19 cellular contexts compared by ENCODE assay signal in the genomic region with DNA sequence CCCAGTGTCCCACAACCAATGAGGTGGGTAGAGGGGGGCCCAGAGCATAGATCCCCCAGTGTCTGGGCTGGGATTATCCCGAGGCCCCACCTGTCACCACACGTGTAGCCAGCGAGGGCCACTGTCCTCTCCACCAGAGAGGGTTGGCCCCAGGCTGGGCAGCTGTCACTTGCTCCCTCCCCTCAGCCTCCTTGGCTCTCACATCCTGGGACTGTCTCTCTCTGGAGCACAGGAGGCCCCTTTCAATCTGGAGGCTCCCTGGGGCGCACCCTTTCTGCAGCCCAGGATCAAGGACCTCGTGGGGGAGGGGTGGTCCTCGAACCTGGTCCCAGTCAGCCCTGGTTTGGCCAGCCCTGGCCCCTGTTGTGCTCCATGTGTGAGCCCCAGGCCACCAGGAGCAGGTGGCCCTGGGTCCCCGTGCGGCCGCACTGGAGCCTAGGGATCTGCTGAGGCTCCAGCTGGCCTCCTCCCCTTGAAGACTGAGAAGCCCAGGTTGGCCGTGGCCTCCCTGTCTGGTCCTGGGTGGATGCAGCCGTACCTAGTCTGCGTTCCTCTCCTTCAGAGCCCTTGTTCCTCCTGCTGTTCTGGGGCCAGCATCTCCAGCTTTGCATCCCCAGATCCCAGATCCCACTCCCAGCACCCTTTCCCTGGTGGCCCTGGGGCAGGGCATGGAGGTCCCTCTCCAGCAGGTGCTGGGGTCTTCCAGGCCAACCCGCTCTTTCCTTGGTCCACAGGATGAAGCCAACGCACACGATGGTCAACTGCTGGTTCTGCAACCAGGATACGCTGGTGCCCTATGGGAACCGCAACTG.
"Had no signal": no experiment of that assay in that cellular context is flagged by ENCODE, and none has a peak within 500 bp of the region (broad histone marks: within the 10 kb centered on the region; RNA-seq: fewer than 3 reads in every experiment).

No MANE protein-coding gene starts in this region.

- H3K27ac ChIP-seq: body of pancreas, neural progenitor cell, ovary, sigmoid colon, thoracic aorta, upper lobe of left lung, VCaP had no signal

- H3K9me3 ChIP-seq: body of pancreas, ovary, sigmoid colon, thoracic aorta, upper lobe of left lung had no signal

- H3K27me3 Mint-ChIP-seq: activated naive CD8-positive, alpha-beta T cell treated with anti-CD3 and anti-CD28 coated beads for 36 hours; stimulated activated memory B cell treated with anti-CD40 and anti-IgM and Interleukin-4, amounts not matched to agents 10 μg/mL and 1 μg/mL and 100 μg/mL, for 72 hours had no signal

- DNase-seq: activated CD4-positive, alpha-beta T cell treated with anti-CD3 and anti-CD28 coated beads, Interleukin-2, amount 50 U/mL, for 4 hours; activated naive CD4-positive, alpha-beta T cell; activated naive CD8-positive, alpha-beta T cell treated with anti-CD3 and anti-CD28 coated beads for 36 hours; activated T-cell treated with anti-CD3 and anti-CD28 coated beads for 4 hours; amygdala; hippocampal formation; midbrain; ovary; sigmoid colon; stimulated activated CD4-positive, alpha-beta T cell treated with anti-CD3 and anti-CD28 coated beads, Interleukin-4, amount 100 ng/mL, for 4 hours; T-helper 2 cell had no signal

- H3K27me3 ChIP-seq: body of pancreas, dorsolateral prefrontal cortex, neural progenitor cell, ovary, sigmoid colon, upper lobe of left lung had no signal

- H3K9ac ChIP-seq: neural progenitor cell had no signal

- H3K4me3 Mint-ChIP-seq: activated naive CD8-positive, alpha-beta T cell treated with anti-CD3 and anti-CD28 coated beads for 36 hours; activated T-helper 1 cell treated with anti-CD3 and anti-CD28 coated beads, Interleukin-12 subunit alpha, Interleukin-12 subunit beta, Interleukin-2, Interleukin-4 antibody, amounts not matched to agents 30 ng/mL and 10 ng/mL and 1 ng/mL, durations not matched to agents 14 hours and 24 hours and 36 hours; neural progenitor cell; stimulated activated memory B cell treated with anti-CD40 and anti-IgM and Interleukin-4, amounts not matched to agents 10 μg/mL and 1 μg/mL and 100 μg/mL, for 72 hours had no signal

- H3K27ac Mint-ChIP-seq: activated naive CD8-positive, alpha-beta T cell treated with anti-CD3 and anti-CD28 coated beads for 36 hours; activated T-helper 1 cell treated with anti-CD3 and anti-CD28 coated beads, Interleukin-12 subunit alpha, Interleukin-12 subunit beta, Interleukin-2, Interleukin-4 antibody, amounts not matched to agents 30 ng/mL and 10 ng/mL and 1 ng/mL, durations not matched to agents 14 hours and 24 hours and 36 hours; stimulated activated memory B cell treated with anti-CD40 and anti-IgM and Interleukin-4, amounts not matched to agents 10 μg/mL and 1 μg/mL and 100 μg/mL, for 72 hours had no signal

- H3K4me2 ChIP-seq: neural progenitor cell had no signal

- H3K9me3 Mint-ChIP-seq: activated naive CD8-positive, alpha-beta T cell treated with anti-CD3 and anti-CD28 coated beads for 36 hours; activated T-helper 1 cell treated with anti-CD3 and anti-CD28 coated beads, Interleukin-12 subunit alpha, Interleukin-12 subunit beta, Interleukin-2, Interleukin-4 antibody, amounts not matched to agents 30 ng/mL and 10 ng/mL and 1 ng/mL, durations not matched to agents 14 hours and 24 hours and 36 hours; neural progenitor cell; stimulated activated memory B cell treated with anti-CD40 and anti-IgM and Interleukin-4, amounts not matched to agents 10 μg/mL and 1 μg/mL and 100 μg/mL, for 72 hours had no signal

- ATAC-seq: stimulated activated memory B cell treated with anti-CD40 and anti-IgM and Interleukin-4, amounts not matched to agents 10 μg/mL and 1 μg/mL and 100 μg/mL, for 72 hours had no signal

- H3K36me3 ChIP-seq: neural progenitor cell, ovary, thoracic aorta had no signal

- H2AFZ ChIP-seq: neural progenitor cell had no signal

- H3K4me3 ChIP-seq: body of pancreas, dorsolateral prefrontal cortex, neural progenitor cell, ovary, sigmoid colon, thoracic aorta, upper lobe of left lung had no signal
